19 cellular contexts compared by ENCODE assay signal in genomic region chr2:18777250-18777812, GRCh38.
DNase-seq lines count a peak whose midpoint lies in the region; ATAC-seq and TF ChIP-seq lines count a peak whose summit lies in the region.
"Had no signal": no experiment of that assay in that cellular context is flagged by ENCODE, and none has a peak within 500 bp of the region (broad histone marks: within the 10 kb centered on the region; RNA-seq: fewer than 3 reads in every experiment).

No MANE protein-coding gene starts in this region.

- no peak for TF ChIP-seq EP300 in SK-N-SH (IDR thresholded peaks at IDR 0.05; ENCODE audit: borderline replicate concordance in 1 of 2, low read depth in 1 of 2, low read length in 1 of 2)

- ATAC-seq in HG03354 (IDR thresholded peaks at IDR 0.05; ENCODE audit: poor library complexity, severe bottlenecking, unreplicated experiment): no peak
- ATAC-seq: left colon, upper lobe of right lung had no signal

- CTCF ChIA-PET in SK-N-SH (lab: Yijun Ruan, JAX): interaction anchor here (0.7 to 1.9 kb wide), 8 partner anchors 9 to 638 kb away, joined by 3 to 7 read pairs (median 3); no protein-coding TSS in a partner anchor

- H3F3A ChIP-seq in SK-N-SH (replicated peaks; ENCODE audit: insufficient read depth): peaks cover 13% of the 10 kb centered on the region

- H3K9me2 ChIP-seq in SK-N-SH: no peaks in the 10 kb centered on the region

- no peaks in the 10 kb centered on the region for H4K20me1 ChIP-seq in SK-N-SH (ENCODE audit: insufficient read depth)

- no peaks in the 10 kb centered on the region for H3K36me3 ChIP-seq in SK-N-SH (replicated peaks in 1 of 2; ENCODE audit: control insufficient read depth in 1 of 2, insufficient read depth in 2 of 2, low read length in 1 of 2)
- H3K36me3 ChIP-seq: stomach, upper lobe of right lung had no signal

- no peaks in the 10 kb centered on the region for H3K79me2 ChIP-seq in SK-N-SH (ENCODE audit: insufficient read depth)

- no peak overlapping the region for H3K4me3 ChIP-seq in SK-N-SH (ENCODE audit: low read depth in 2 of 2, low read length in 1 of 2)
- H3K4me3 ChIP-seq: smooth muscle cell, stomach, upper lobe of right lung had no signal

- H3K4me2 ChIP-seq in SK-N-SH: no peak overlapping the region
- H3K4me2 ChIP-seq: smooth muscle cell had no signal

- no peak for TF ChIP-seq CTCF in SK-N-SH (IDR thresholded peaks at IDR 0.05)

- no peak overlapping the region for H2AFZ ChIP-seq in SK-N-SH (ENCODE audit: low read depth)

- peak overlapping the region in 1 of 2 experiments; percentile 53; a peak in 2 of 4 replicates for H3K27ac ChIP-seq in SK-N-SH (ENCODE audit: low read depth in 2 of 2, low read length in 1 of 2)
- H3K27ac ChIP-seq: RWPE1, stomach, upper lobe of right lung had no signal

- peaks cover 3 to 14% of the 10 kb centered on the region in 2 experiments; a peak in 3 of 4 replicates for H3K4me1 ChIP-seq in SK-N-SH (ENCODE audit: control insufficient read depth in 1 of 2, insufficient read depth in 2 of 2, low read depth in 1 of 2, low read length in 1 of 2)
- H3K4me1 ChIP-seq: stomach, upper lobe of right lung had no signal

- H3K9me3 ChIP-seq in SK-N-SH: no peaks in the 10 kb centered on the region
- H3K9me3 ChIP-seq: stomach, upper lobe of right lung had no signal

- 69% methylated on average over 2 of the region's 2 CpGs for WGBS in SK-N-SH (ENCODE audit: low lambda C conversion rate)

- H3K9ac ChIP-seq in SK-N-SH: no peak overlapping the region

- POLR2A ChIA-PET in SK-N-SH (lab: Yijun Ruan, JAX): no interaction called here

- peak; percentile 21 for DNase-seq in DMS153 (lab: John Stamatoyannopoulos, UW)
- DNase-seq in DMS153 treated with DMSO at 0.1 percent for 48 hours (lab: John Stamatoyannopoulos, UW; ENCODE audit: unreplicated experiment): no peak
- peak; percentile 64 to 97 (median 82) for DNase-seq in NCI-H1417 (lab: John Stamatoyannopoulos, UW)
- no peak for DNase-seq in SK-N-SH
- peak; percentile 91 for DNase-seq in left kidney (ENCODE audit: low read depth, low spot score)
- no peak for DNase-seq in SW 1271 (lab: John Stamatoyannopoulos, UW)
- no peak for DNase-seq in activated naive CD4-positive, alpha-beta T cell treated with anti-CD3 and anti-CD28 coated beads, Interleukin-2, amount 50 U/mL, for 16 hours
- DNase-seq: 8988T; activated CD4-positive, alpha-beta T cell treated with anti-CD3 and anti-CD28 coated beads, Interleukin-2, amount 10 ng/mL, durations not matched to agents 24 days and 14 days; Calu3; GF-D8; IMR-90; left colon; stimulated activated CD4-positive, alpha-beta T cell treated with anti-CD3 and anti-CD28 coated beads, Interleukin-4, amount 100 ng/mL, for 24 hours; stomach; upper lobe of right lung had no signal

- no peaks in the 10 kb centered on the region for H3K27me3 ChIP-seq in SK-N-SH (ENCODE audit: insufficient read depth)
- H3K27me3 ChIP-seq: stomach, upper lobe of right lung had no signal

- no peak for TF ChIP-seq RAD21 in SK-N-SH (IDR thresholded peaks at IDR 0.05; ENCODE audit: low read length)

TF ChIP-seq in SK-N-SH, 30 proteins besides CTCF, POLR2A, EP300 and RAD21:
- peak; percentile 53; the same call in 1 of the 2 replicates for TF ChIP-seq TCF12 (IDR thresholded peaks at IDR 0.05)
- TF ChIP-seq NFIC (IDR thresholded peaks at IDR 0.05; ENCODE audit: borderline replicate concordance): no peak
TF ChIP-seq in SK-N-SH: peak in this region for 1.

Comparison
In these comparisons a context has a peak if more than half of its experiments do, and no peak if none do; other contexts are left out.
1. DNase-seq: peak in DMS153 (single experiment), NCI-H1417 (3 of 3) and left kidney (single experiment); none in DMS153 treated with DMSO at 0.1 percent for 48 hours (single experiment), SK-N-SH (single experiment), SW 1271 (0 of 2) and activated naive CD4-positive, alpha-beta T cell treated with anti-CD3 and anti-CD28 coated beads, Interleukin-2, amount 50 U/mL, for 16 hours (single experiment).